21 cellular contexts compared by ENCODE assay signal in genomic region chr2:179124282-179124681, GRCh38.
"Had no signal": no experiment of that assay in that cellular context is flagged by ENCODE, and none has a peak within 500 bp of the region (broad histone marks: within the 10 kb centered on the region; RNA-seq: fewer than 3 reads in every experiment).

No MANE protein-coding gene starts in this region.

- H2AFZ ChIP-seq: hepatocyte had no signal

- H3K4me3 ChIP-seq: colonic mucosa, esophagus muscularis mucosa, gastroesophageal sphincter, heart left ventricle, hepatocyte, lower lobe of right lung, mucosa of descending colon had no signal

- H3K9me3 ChIP-seq: colonic mucosa, esophagus muscularis mucosa, gastroesophageal sphincter, heart left ventricle, lower lobe of right lung, mucosa of descending colon had no signal

- FAIRE-seq: endothelial cell of umbilical vein, frontal cortex, islet of Langerhans, keratinocyte had no signal

- DNase-seq: colonic mucosa; cortex of kidney; effector CD4-positive, alpha-beta T cell; effector memory CD4-positive, alpha-beta T cell; foreskin keratinocyte; heart left ventricle; hypothalamus; left cardiac atrium; left ventricle myocardium superior; lower lobe of right lung; mesenchymal stem cell; mucosa of descending colon; naive B cell; naive thymus-derived CD8-positive, alpha-beta T cell had no signal

- H3K36me3 ChIP-seq: colonic mucosa had no signal

- H3K4me2 ChIP-seq: hepatocyte had no signal

- H3K4me1 ChIP-seq: colonic mucosa, esophagus muscularis mucosa, foreskin keratinocyte, gastroesophageal sphincter, lower lobe of right lung had no signal

- H3K27me3 ChIP-seq: colonic mucosa, esophagus muscularis mucosa, foreskin keratinocyte, gastroesophageal sphincter, heart left ventricle, hepatocyte had no signal

- H3K79me2 ChIP-seq: hepatocyte had no signal

- H3K27ac ChIP-seq: colonic mucosa, esophagus muscularis mucosa, foreskin keratinocyte, gastroesophageal sphincter, hepatocyte, lower lobe of right lung had no signal
